ENCODE assay signal across 1 cellular context in the genomic region with DNA sequence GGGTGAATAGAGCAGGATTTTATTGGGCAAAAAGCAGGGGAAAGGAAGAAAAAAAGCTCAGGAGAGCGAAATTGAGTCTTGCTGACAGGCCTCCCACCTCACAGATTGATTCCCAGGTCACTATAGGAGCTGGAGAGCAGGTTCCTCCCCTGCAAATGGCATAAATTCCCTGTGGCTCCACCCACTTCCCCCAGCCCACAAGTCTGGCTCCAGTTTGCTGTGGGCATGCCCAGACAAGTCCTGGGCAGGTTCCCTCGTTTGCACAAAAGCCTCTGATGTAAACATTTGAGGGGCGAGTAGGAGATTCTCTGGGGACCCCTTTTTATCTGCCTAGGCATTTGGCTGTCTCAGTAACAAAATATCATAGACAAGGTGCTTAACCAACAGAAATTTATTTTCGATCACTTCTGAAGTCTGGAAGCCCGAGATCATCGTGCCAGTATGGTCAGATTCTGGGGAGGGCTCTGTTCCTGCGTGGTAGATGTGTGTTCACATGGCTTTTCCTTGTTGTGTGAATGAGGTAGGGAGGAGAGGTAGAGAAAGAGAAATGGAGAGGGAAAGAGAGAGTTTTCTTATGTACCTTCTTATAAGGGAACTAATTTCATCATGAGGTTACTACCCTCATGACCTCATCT.
TF ChIP-seq lines count a peak whose summit lies in the region.

No MANE protein-coding gene starts in this region.

TF ChIP-seq in GM23338, 12 proteins besides CTCF, POLR2A, EP300 and RAD21 (continued from another document):
- TF ChIP-seq, protein P1, sequence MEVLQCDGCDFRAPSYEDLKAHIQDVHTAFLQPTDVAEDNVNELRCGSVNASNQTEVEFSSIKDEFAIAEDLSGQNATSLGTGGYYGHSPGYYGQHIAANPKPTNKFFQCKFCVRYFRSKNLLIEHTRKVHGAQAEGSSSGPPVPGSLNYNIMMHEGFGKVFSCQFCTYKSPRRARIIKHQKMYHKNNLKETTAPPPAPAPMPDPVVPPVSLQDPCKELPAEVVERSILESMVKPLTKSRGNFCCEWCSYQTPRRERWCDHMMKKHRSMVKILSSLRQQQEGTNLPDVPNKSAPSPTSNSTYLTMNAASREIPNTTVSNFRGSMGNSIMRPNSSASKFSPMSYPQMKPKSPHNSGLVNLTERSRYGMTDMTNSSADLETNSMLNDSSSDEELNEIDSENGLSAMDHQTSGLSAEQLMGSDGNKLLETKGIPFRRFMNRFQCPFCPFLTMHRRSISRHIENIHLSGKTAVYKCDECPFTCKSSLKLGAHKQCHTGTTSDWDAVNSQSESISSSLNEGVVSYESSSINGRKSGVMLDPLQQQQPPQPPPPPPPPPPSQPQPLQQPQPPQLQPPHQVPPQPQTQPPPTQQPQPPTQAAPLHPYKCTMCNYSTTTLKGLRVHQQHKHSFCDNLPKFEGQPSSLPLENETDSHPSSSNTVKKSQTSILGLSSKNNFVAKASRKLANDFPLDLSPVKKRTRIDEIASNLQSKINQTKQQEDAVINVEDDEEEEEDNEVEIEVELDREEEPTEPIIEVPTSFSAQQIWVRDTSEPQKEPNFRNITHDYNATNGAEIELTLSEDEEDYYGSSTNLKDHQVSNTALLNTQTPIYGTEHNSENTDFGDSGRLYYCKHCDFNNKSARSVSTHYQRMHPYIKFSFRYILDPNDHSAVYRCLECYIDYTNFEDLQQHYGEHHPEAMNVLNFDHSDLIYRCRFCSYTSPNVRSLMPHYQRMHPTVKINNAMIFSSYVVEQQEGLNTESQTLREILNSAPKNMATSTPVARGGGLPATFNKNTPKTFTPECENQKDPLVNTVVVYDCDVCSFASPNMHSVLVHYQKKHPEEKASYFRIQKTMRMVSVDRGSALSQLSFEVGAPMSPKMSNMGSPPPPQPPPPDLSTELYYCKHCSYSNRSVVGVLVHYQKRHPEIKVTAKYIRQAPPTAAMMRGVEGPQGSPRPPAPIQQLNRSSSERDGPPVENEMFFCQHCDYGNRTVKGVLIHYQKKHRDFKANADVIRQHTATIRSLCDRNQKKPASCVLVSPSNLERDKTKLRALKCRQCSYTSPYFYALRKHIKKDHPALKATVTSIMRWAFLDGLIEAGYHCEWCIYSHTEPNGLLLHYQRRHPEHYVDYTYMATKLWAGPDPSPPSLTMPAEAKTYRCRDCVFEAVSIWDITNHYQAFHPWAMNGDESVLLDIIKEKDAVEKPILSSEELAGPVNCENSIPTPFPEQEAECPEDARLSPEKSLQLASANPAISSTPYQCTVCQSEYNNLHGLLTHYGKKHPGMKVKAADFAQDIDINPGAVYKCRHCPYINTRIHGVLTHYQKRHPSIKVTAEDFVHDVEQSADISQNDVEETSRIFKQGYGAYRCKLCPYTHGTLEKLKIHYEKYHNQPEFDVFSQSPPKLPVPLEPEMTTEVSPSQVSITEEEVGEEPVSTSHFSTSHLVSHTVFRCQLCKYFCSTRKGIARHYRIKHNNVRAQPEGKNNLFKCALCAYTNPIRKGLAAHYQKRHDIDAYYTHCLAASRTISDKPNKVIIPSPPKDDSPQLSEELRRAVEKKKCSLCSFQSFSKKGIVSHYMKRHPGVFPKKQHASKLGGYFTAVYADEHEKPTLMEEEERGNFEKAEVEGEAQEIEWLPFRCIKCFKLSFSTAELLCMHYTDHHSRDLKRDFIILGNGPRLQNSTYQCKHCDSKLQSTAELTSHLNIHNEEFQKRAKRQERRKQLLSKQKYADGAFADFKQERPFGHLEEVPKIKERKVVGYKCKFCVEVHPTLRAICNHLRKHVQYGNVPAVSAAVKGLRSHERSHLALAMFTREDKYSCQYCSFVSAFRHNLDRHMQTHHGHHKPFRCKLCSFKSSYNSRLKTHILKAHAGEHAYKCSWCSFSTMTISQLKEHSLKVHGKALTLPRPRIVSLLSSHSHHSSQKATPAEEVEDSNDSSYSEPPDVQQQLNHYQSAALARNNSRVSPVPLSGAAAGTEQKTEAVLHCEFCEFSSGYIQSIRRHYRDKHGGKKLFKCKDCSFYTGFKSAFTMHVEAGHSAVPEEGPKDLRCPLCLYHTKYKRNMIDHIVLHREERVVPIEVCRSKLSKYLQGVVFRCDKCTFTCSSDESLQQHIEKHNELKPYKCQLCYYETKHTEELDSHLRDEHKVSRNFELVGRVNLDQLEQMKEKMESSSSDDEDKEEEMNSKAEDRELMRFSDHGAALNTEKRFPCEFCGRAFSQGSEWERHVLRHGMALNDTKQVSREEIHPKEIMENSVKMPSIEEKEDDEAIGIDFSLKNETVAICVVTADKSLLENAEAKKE (CRISPR knock-in tag; IDR thresholded peaks at IDR 0.05) = no peak
- TF ChIP-seq POLR2AphosphoS5 (IDR thresholded peaks at IDR 0.05; ENCODE audit: low read depth) (no peak), EZH2 (IDR thresholded peaks at IDR 0.05; ENCODE audit: low read depth, unreplicated experiment) (no peak), CREB1 (CRISPR knock-in tag; IDR thresholded peaks at IDR 0.05; ENCODE audit: low read depth) (no peak), EZH2phosphoT487 (IDR thresholded peaks at IDR 0.05; ENCODE audit: unreplicated experiment) (no peak)
